22 cellular contexts compared by ENCODE assay signal in genomic region chr3:59016930-59017616, GRCh38. TPM values are rescaled to one million over a fixed set of nuclear protein-coding genes. Genes with fewer than 3 reads are reported as not detected.
"Had no signal": no experiment of that assay in that cellular context is flagged by ENCODE, and none has a peak within 500 bp of the region (broad histone marks: within the 10 kb centered on the region; RNA-seq: fewer than 3 reads in every experiment).

No MANE protein-coding gene starts in this region.

- H3K27me3 ChIP-seq: adrenal gland, ascending aorta, esophagus muscularis mucosa, gastroesophageal sphincter, heart left ventricle, spleen, upper lobe of right lung had no signal

- H3K9me3 ChIP-seq: adrenal gland, ascending aorta, esophagus muscularis mucosa, gastroesophageal sphincter, spleen, upper lobe of right lung had no signal

- H3K27me3 Mint-ChIP-seq: central memory CD8-positive, alpha-beta T cell had no signal

- ATAC-seq: activated CD8-positive, alpha-beta T cell treated with anti-CD3 and anti-CD28 coated beads, Interleukin-2, amount 10 ng/mL, durations not matched to agents 7 days and 5 days; activated naive CD4-positive, alpha-beta T cell treated with anti-CD3 and anti-CD28 coated beads, Interleukin-2, amount 50 U/mL, for 72 hours; gastroesophageal sphincter; heart left ventricle; upper lobe of right lung had no signal

- H3K27ac Mint-ChIP-seq: activated CD8-positive, alpha-beta T cell treated with anti-CD3 and anti-CD28 coated beads, Interleukin-2, amount 10 ng/mL, durations not matched to agents 7 days and 5 days; activated naive CD4-positive, alpha-beta T cell treated with anti-CD3 and anti-CD28 coated beads, Interleukin-2, amount 50 U/mL, for 72 hours; nephron progenitor cell had no signal

- DNase-seq: activated CD4-positive, alpha-beta T cell treated with anti-CD3 and anti-CD28 coated beads for 1 hour; activated CD4-positive, alpha-beta T cell treated with anti-CD3 and anti-CD28 coated beads, Interleukin-2, amount 50 U/mL, for 1 hour; activated CD8-positive, alpha-beta T cell treated with anti-CD3 and anti-CD28 coated beads, Interleukin-2, amount 10 ng/mL, durations not matched to agents 7 days and 5 days; adrenal gland; effector memory CD4-positive, alpha-beta T cell; heart left ventricle; islet precursor cell; left ventricle myocardium inferior; nephron progenitor cell; occipital lobe; posterior cingulate gyrus; spleen; stimulated activated CD4-positive, alpha-beta T cell treated with anti-CD3 and anti-CD28 coated beads, Interleukin-4, amount 100 ng/mL, for 24 hours; stimulated activated naive CD4-positive, alpha-beta T cell treated with Interleukin-2 at 50 U/mL for 16 hours; T-helper 1 cell; T-helper 9 cell; upper lobe of right lung had no signal

- H3K4me1 Mint-ChIP-seq: central memory CD8-positive, alpha-beta T cell; nephron progenitor cell had no signal

- H3K4me1 ChIP-seq: adrenal gland, ascending aorta, esophagus muscularis mucosa, gastroesophageal sphincter, heart left ventricle, left ventricle myocardium inferior, spleen, upper lobe of right lung had no signal

- H3K9me3 Mint-ChIP-seq: activated naive CD4-positive, alpha-beta T cell treated with anti-CD3 and anti-CD28 coated beads, Interleukin-2, amount 50 U/mL, for 72 hours; central memory CD8-positive, alpha-beta T cell had no signal

- H3K4me3 Mint-ChIP-seq: activated CD8-positive, alpha-beta T cell treated with anti-CD3 and anti-CD28 coated beads, Interleukin-2, amount 10 ng/mL, durations not matched to agents 7 days and 5 days; central memory CD8-positive, alpha-beta T cell; nephron progenitor cell had no signal

- H3K36me3 Mint-ChIP-seq: activated naive CD4-positive, alpha-beta T cell treated with anti-CD3 and anti-CD28 coated beads, Interleukin-2, amount 50 U/mL, for 72 hours had no signal

- H3K36me3 ChIP-seq: adrenal gland, ascending aorta, esophagus muscularis mucosa, gastroesophageal sphincter, heart left ventricle, left ventricle myocardium inferior, spleen, upper lobe of right lung had no signal

- H3K4me3 ChIP-seq: adrenal gland, ascending aorta, esophagus muscularis mucosa, gastroesophageal sphincter, heart left ventricle, left ventricle myocardium inferior, spleen, upper lobe of right lung had no signal

RNA-seq across cellular contexts. Expression of gene CFAP20DC, which starts 32.8 kb away (rescaled TPM):
- total RNA-seq: ascending aorta, left ventricle myocardium inferior, upper lobe of right lung had no signal
